In genomic region chr6:149834513-149835481, GRCh38 we compare ENCODE assay signal across 8 cellular contexts. TPM values are rescaled to one million over a fixed set of nuclear protein-coding genes. Genes with fewer than 3 reads are reported as not detected.
DNase-seq lines count a peak whose midpoint lies in the region; ATAC-seq, FAIRE-seq and TF ChIP-seq lines count a peak whose summit lies in the region.

No MANE protein-coding gene starts in this region.

- H3K4me3 Mint-ChIP-seq in naive B cell: no peak overlapping the region

- H3K9me3 ChIP-seq in endothelial cell of umbilical vein (replicated peaks; ENCODE audit: control insufficient read depth, insufficient read depth, low read length): no peaks in the 10 kb centered on the region

- no peaks in the 10 kb centered on the region for H3K9me1 ChIP-seq in endothelial cell of umbilical vein (replicated peaks; ENCODE audit: control insufficient read depth, extremely low read depth, insufficient read depth, low read length)

- peaks cover 0 to 17% (median under 1%) of the 10 kb centered on the region in 3 donors for H3K27me3 Mint-ChIP-seq in naive B cell

- dilution Hi-C loops in endothelial cell of umbilical vein (cut with MboI; ENCODE audit: extremely low pct_ligation_motif_present, low sequenced_read_pairs): no loop called here

- H3K4me1 Mint-ChIP-seq in naive B cell: no peaks in the 10 kb centered on the region

- H3K27ac ChIP-seq in endothelial cell of umbilical vein (ENCODE audit: insufficient read depth, low read depth, low read length): no peak overlapping the region

- H3K27me3 ChIP-seq in endothelial cell of umbilical vein (ENCODE audit: control insufficient read depth in 2 of 2, insufficient read depth in 2 of 2, low read length in 2 of 2): no peaks in the 10 kb centered on the region

- peak overlapping the region in 1 of 6 donors; percentile 39 for H3K27ac Mint-ChIP-seq in naive B cell

- peak; percentile 28 to 64 for ATAC-seq in naive B cell (ENCODE audit: low read depth in 2 of 2)

- H3K9ac ChIP-seq in endothelial cell of umbilical vein (replicated peaks; ENCODE audit: extremely low read depth, insufficient read depth, low read length): no peak overlapping the region

- CTCF ChIA-PET in endothelial cell of umbilical vein (lab: Charles Lee): interaction anchor here (0.5 to 3.9 kb wide), 12 partner anchors 12 to 182 kb away, joined by 3 to 30 read pairs (median 8); partner anchors contain the start of gene LRP11

- H3K79me2 ChIP-seq in endothelial cell of umbilical vein (ENCODE audit: control insufficient read depth, insufficient read depth, low read length): no peaks in the 10 kb centered on the region

- no peak overlapping the region for H2AFZ ChIP-seq in endothelial cell of umbilical vein (ENCODE audit: low read depth, low read length)

- intact Hi-C loops in endothelial cell of umbilical vein (cut with micrococcal nuclease): loop anchor here (1.0 to 5.0 kb wide), 3 partner anchors 31 to 183 kb away; no protein-coding TSS in a partner anchor

- FAIRE-seq in endothelial cell of umbilical vein (lab: Jason Lieb, UNC): peak; percentile 21

- no peaks in the 10 kb centered on the region for H4K20me1 ChIP-seq in endothelial cell of umbilical vein (replicated peaks; ENCODE audit: control insufficient read depth, extremely low read depth, insufficient read depth, low read length)

- POLR2A ChIA-PET in endothelial cell of umbilical vein (lab: Charles Lee): no interaction called here

- H3K4me1 ChIP-seq in endothelial cell of umbilical vein (ENCODE audit: control insufficient read depth, extremely low read depth, insufficient read depth, low read length): no peaks in the 10 kb centered on the region

- H3K4me3 ChIP-seq in AG09309 (ENCODE audit: control insufficient read depth, low read depth, low read length) (no peak overlapping the region), endothelial cell of umbilical vein (replicated peaks in 1 of 3; ENCODE audit: insufficient read depth in 1 of 3, low read depth in 1 of 3, low read length in 3 of 3) (no peak overlapping the region)

- BruUV-seq in endothelial cell of umbilical vein (replicated peaks; lab: Mats Ljungman, UMichigan): no TSS peak

- no peak overlapping the region for H3K4me2 ChIP-seq in endothelial cell of umbilical vein (ENCODE audit: insufficient read depth, low read length)

- H3K36me3 Mint-ChIP-seq in naive B cell: no peaks in the 10 kb centered on the region

- DNase-seq in AG09309 (ENCODE audit: low read depth) (no peak), GM19240 (ENCODE audit: insufficient read length, low spot score) (peak; percentile 24), NK-92 (lab: John Stamatoyannopoulos, UW; ENCODE audit: unreplicated experiment) (peak; percentile 5), endothelial cell of umbilical vein (ENCODE audit: low read depth, low spot score) (peak; percentile 80), naive B cell (peak; percentile 58), NCI-H2029 treated with DMSO at 0.1 percent for 48 hours (lab: John Stamatoyannopoulos, UW) (no peak)
- DNase-seq in activated CD8-positive, alpha-beta memory T cell treated with anti-CD3 and anti-CD28 coated beads, Interleukin-2, amount 50 U/mL, for 1 hour (ENCODE audit: extremely low read depth): peak; percentile 12
- peak; percentile 27 for DNase-seq in stimulated activated naive CD4-positive, alpha-beta T cell treated with Interleukin-2 at 50 U/mL for 16 hours (lab: John Stamatoyannopoulos, UW)

- TF ChIP-seq POLR2A in endothelial cell of umbilical vein (IDR thresholded peaks at IDR 0.05; ENCODE audit: low read depth, low read length): no peak

- peaks cover 0 to 7% of the 10 kb centered on the region in 2 experiments for H3K36me3 ChIP-seq in endothelial cell of umbilical vein (ENCODE audit: control insufficient read depth in 2 of 2, extremely low read depth in 1 of 2, insufficient read depth in 2 of 2, low read length in 2 of 2)

- TF ChIP-seq CTCF in AG09309 (IDR thresholded peaks at IDR 0.05; ENCODE audit: control insufficient read depth, insufficient read depth, low read depth, low read length, missing control alignments) (peak; percentile 87), endothelial cell of umbilical vein (IDR thresholded peaks at IDR 0.05; ENCODE audit: extremely low read depth in 1 of 2, insufficient read depth in 1 of 2, low read depth in 1 of 2, low read length in 2 of 2) (peak; percentile 77)

- H3K9me3 Mint-ChIP-seq in naive B cell: no peaks in the 10 kb centered on the region

TF ChIP-seq in endothelial cell of umbilical vein, 7 proteins besides CTCF, POLR2A, EP300 and RAD21:
- TF ChIP-seq GATA2 (IDR thresholded peaks at IDR 0.05; ENCODE audit: insufficient read depth, insufficient read length, low read depth, low read length) (no peak), JUN (IDR thresholded peaks at IDR 0.05; ENCODE audit: borderline replicate concordance, insufficient read depth, insufficient read length, low read depth) (no peak), MYC (IDR thresholded peaks at IDR 0.05; ENCODE audit: low read depth, low read length) (no peak), POLR2AphosphoS5 (IDR thresholded peaks at IDR 0.05; ENCODE audit: insufficient read depth, low read depth, low read length) (no peak), FOS (IDR thresholded peaks at IDR 0.05; ENCODE audit: borderline replicate concordance, insufficient read depth, low read length) (no peak), MAX (IDR thresholded peaks at IDR 0.05; ENCODE audit: insufficient read depth, insufficient read length) (no peak), EZH2 (IDR thresholded peaks at IDR 0.05; ENCODE audit: borderline replicate concordance, low read depth, low read length, severe bottlenecking) (no peak)

RNA-seq across cellular contexts. Expression of gene LRP11, which starts 29.4 kb away (rescaled TPM):
- total RNA-seq in endothelial cell of umbilical vein: 29.9 and 59.1 TPM in 2 replicates
- 17.5 and 23.1 TPM in 2 replicates for polyA plus RNA-seq in endothelial cell of umbilical vein
- polyA plus RNA-seq in endothelial cell of umbilical vein (2011; cell fraction: cytosol; rRNA removed): 18.6 and 20.8 TPM in 2 replicates
- polyA plus RNA-seq in endothelial cell of umbilical vein (2011; cell fraction: nucleus; rRNA removed): 14.9 and 17.1 TPM in 2 replicates
- 29.1 and 33.1 TPM in 2 replicates for polyA plus RNA-seq in endothelial cell of umbilical vein (2012)
- polyA minus RNA-seq in endothelial cell of umbilical vein: 54.4 and 54.5 TPM in 2 replicates
- 54.4 TPM for polyA minus RNA-seq in endothelial cell of umbilical vein (2011; cell fraction: cytosol; rRNA and poly(A)+ RNA removed)
- 11.0 TPM in 2 replicates for polyA minus RNA-seq in endothelial cell of umbilical vein (2011; cell fraction: nucleus; rRNA and poly(A)+ RNA removed)
- polyA plus RNA-seq in naive B cell (ENCODE audit: low read depth in 6 of 6): under 1 TPM in 2 of 6 donors, not detected in 4; 0.12 to 0.28 TPM

Comparison
In these comparisons a context has a peak if more than half of its experiments do, and no peak if none do; other contexts are left out.
1. DNase-seq: peak in GM19240 (single experiment), NK-92 (single experiment), activated CD8-positive, alpha-beta memory T cell treated with anti-CD3 and anti-CD28 coated beads, Interleukin-2, amount 50 U/mL, for 1 hour (single experiment), endothelial cell of umbilical vein (single experiment), naive B cell (single experiment) and stimulated activated naive CD4-positive, alpha-beta T cell treated with Interleukin-2 at 50 U/mL for 16 hours (single experiment); none in AG09309 (single experiment) and NCI-H2029 treated with DMSO at 0.1 percent for 48 hours (single experiment).
2. RNA of gene LRP11, which starts 29.4 kb away (polyA plus RNA-seq): 14.9 to 33.1 TPM in endothelial cell of umbilical vein; 0.12 to 0.28 TPM in naive B cell; every median in the first group is over 10 times any median in the second.